In genomic region chr16:68190745-68191510, GRCh38 we compare ENCODE assay signal across 15 cellular contexts. TPM values are rescaled to one million over a fixed set of nuclear protein-coding genes. Genes with fewer than 3 reads are reported as not detected.
DNase-seq lines count a peak whose midpoint lies in the region; ATAC-seq and TF ChIP-seq lines count a peak whose summit lies in the region.
"Had no signal": no experiment of that assay in that cellular context is flagged by ENCODE, and none has a peak within 500 bp of the region (broad histone marks: within the 10 kb centered on the region; RNA-seq: fewer than 3 reads in every experiment).

No MANE protein-coding gene starts in this region.

- POLR2A ChIA-PET in CD8-positive, alpha-beta memory T cell (lab: Charles Lee), result no interaction called here
- POLR2A ChIA-PET in naive thymus-derived CD8-positive, alpha-beta T cell (lab: Charles Lee), result interaction anchor here (0.6 kb wide), 1 partner anchor 90 kb away, joined by 3 read pairs; no protein-coding TSS in a partner anchor

- CTCF ChIA-PET in CD8-positive, alpha-beta memory T cell (lab: Charles Lee), result no interaction called here

- ATAC-seq in naive thymus-derived CD8-positive, alpha-beta T cell, result no peak
- ATAC-seq in GM18858 (IDR thresholded peaks at IDR 0.05; ENCODE audit: unreplicated experiment), result no peak

- peak overlapping the region in 5 of 8 donors; percentile 8 to 60 (median 46) for H3K27ac Mint-ChIP-seq in CD8-positive, alpha-beta memory T cell
- no peak overlapping the region for H3K27ac Mint-ChIP-seq in endothelial cell (ENCODE audit: unreplicated experiment)
- peak overlapping the region in 8 of 10 donors; percentile 15 to 87 (median 44) for H3K27ac Mint-ChIP-seq in naive thymus-derived CD8-positive, alpha-beta T cell
- H3K27ac Mint-ChIP-seq in osteocyte (ENCODE audit: unreplicated experiment), result no peak overlapping the region

- H3K36me3 ChIP-seq in CD8-positive, alpha-beta memory T cell (ENCODE audit: insufficient read depth, low read length), result peaks cover 29% of the 10 kb centered on the region

- no peaks in the 10 kb centered on the region for H3K9me3 Mint-ChIP-seq in CD8-positive, alpha-beta memory T cell
- no peaks in the 10 kb centered on the region for H3K9me3 Mint-ChIP-seq in endothelial cell (ENCODE audit: unreplicated experiment)
- H3K9me3 Mint-ChIP-seq in naive thymus-derived CD8-positive, alpha-beta T cell, result no peaks in the 10 kb centered on the region
- H3K9me3 Mint-ChIP-seq in osteocyte (ENCODE audit: unreplicated experiment), result no peaks in the 10 kb centered on the region

- H3K9me3 ChIP-seq in CD8-positive, alpha-beta memory T cell (ENCODE audit: low read length), result no peaks in the 10 kb centered on the region
- H3K9me3 ChIP-seq: suprapubic skin had no signal

- no peak overlapping the region for H3K4me3 ChIP-seq in CD8-positive, alpha-beta memory T cell (ENCODE audit: low read length)
- H3K4me3 ChIP-seq: BLaER1 treated with 17β-estradiol and CSF1 and Interleukin-3, amounts not matched to agents 10 nM and 100 nM; suprapubic skin had no signal

- no peaks in the 10 kb centered on the region for H3K27me3 Mint-ChIP-seq in CD8-positive, alpha-beta memory T cell
- H3K27me3 Mint-ChIP-seq in endothelial cell (ENCODE audit: unreplicated experiment) (peaks cover 3% of the 10 kb centered on the region), osteocyte (ENCODE audit: unreplicated experiment) (no peaks in the 10 kb centered on the region)
- no peaks in the 10 kb centered on the region for H3K27me3 Mint-ChIP-seq in naive thymus-derived CD8-positive, alpha-beta T cell

- no peaks in the 10 kb centered on the region for H3K27me3 ChIP-seq in CD8-positive, alpha-beta memory T cell (ENCODE audit: insufficient read depth, low read length, poor library complexity, severe bottlenecking)
- H3K27me3 ChIP-seq: BLaER1 treated with 17β-estradiol and CSF1 and Interleukin-3, amounts not matched to agents 10 nM and 100 nM; suprapubic skin had no signal

- H3K36me3 Mint-ChIP-seq in CD8-positive, alpha-beta memory T cell, result peaks cover 7 to 75% (median 15%) of the 10 kb centered on the region in 3 donors
- peaks cover 30% of the 10 kb centered on the region for H3K36me3 Mint-ChIP-seq in endothelial cell (ENCODE audit: low read depth, unreplicated experiment)
- H3K36me3 Mint-ChIP-seq in naive thymus-derived CD8-positive, alpha-beta T cell, result peaks cover 0 to 74% (median 14%) of the 10 kb centered on the region in 3 donors
- peaks cover 29% of the 10 kb centered on the region for H3K36me3 Mint-ChIP-seq in osteocyte (ENCODE audit: unreplicated experiment)

- no peak overlapping the region for H3K4me3 Mint-ChIP-seq in CD8-positive, alpha-beta memory T cell
- peak overlapping the region; percentile 16 for H3K4me3 Mint-ChIP-seq in endothelial cell (ENCODE audit: unreplicated experiment)
- H3K4me3 Mint-ChIP-seq in naive thymus-derived CD8-positive, alpha-beta T cell, result peak overlapping the region in 1 of 10 donors; percentile 50
- H3K4me3 Mint-ChIP-seq in osteocyte (ENCODE audit: unreplicated experiment), result no peak overlapping the region

- peaks cover 9 to 22% (median 13%) of the 10 kb centered on the region in 3 donors for H3K4me1 Mint-ChIP-seq in CD8-positive, alpha-beta memory T cell
- no peaks in the 10 kb centered on the region for H3K4me1 Mint-ChIP-seq in endothelial cell (ENCODE audit: unreplicated experiment)
- peaks cover 2 to 18% (median 5%) of the 10 kb centered on the region in 4 donors for H3K4me1 Mint-ChIP-seq in naive thymus-derived CD8-positive, alpha-beta T cell
- no peaks in the 10 kb centered on the region for H3K4me1 Mint-ChIP-seq in osteocyte (ENCODE audit: unreplicated experiment)

- TF ChIP-seq CTCF in endothelial cell (IDR thresholded peaks at IDR 0.05; ENCODE audit: unreplicated experiment), result no peak
- TF ChIP-seq CTCF in osteocyte (IDR thresholded peaks at IDR 0.05), result no peak

- no peak overlapping the region for H3K27ac ChIP-seq in CD8-positive, alpha-beta memory T cell (ENCODE audit: low read depth, low read length)
- H3K27ac ChIP-seq: suprapubic skin had no signal

- no peak for DNase-seq in CD8-positive, alpha-beta memory T cell
- peak; percentile 18 for DNase-seq in NCI-H1694 treated with DMSO at 0.1 percent for 48 hours (lab: John Stamatoyannopoulos, UW)
- DNase-seq in endothelial cell (ENCODE audit: low spot score), result no peak
- no peak for DNase-seq in naive thymus-derived CD8-positive, alpha-beta T cell
- DNase-seq in NCI-H187 (lab: John Stamatoyannopoulos, UW), result no peak
- DNase-seq in central memory CD4-positive, alpha-beta T cell, result no peak
- no peak for DNase-seq in osteocyte (ENCODE audit: extremely low spot score, unreplicated experiment)
- DNase-seq: activated CD8-positive, alpha-beta memory T cell treated with anti-CD3 and anti-CD28 coated beads for 24 hours; activated gamma-delta T cell treated with Interleukin-2 at 50 U/mL for 16 hours; NK-92 treated with Interleukin-12 subunit alpha and Interleukin-12 subunit beta, amount 100 ng/mL, for 24 hours; stimulated activated CD4-positive, alpha-beta T cell treated with anti-CD3 and anti-CD28 coated beads, Interleukin-15, amount 100 ng/mL, for 24 hours had no signal

- H3K4me1 ChIP-seq in CD8-positive, alpha-beta memory T cell (ENCODE audit: insufficient read depth, low read length), result no peaks in the 10 kb centered on the region
- H3K4me1 ChIP-seq: suprapubic skin had no signal

RNA-seq across cellular contexts. Expression of gene ESRP2, which starts 45.0 kb away (rescaled TPM):
- under 1 TPM; 0.11 to 0.27 TPM for total RNA-seq in CD8-positive, alpha-beta memory T cell
- 0.32 TPM for polyA plus RNA-seq in CD8-positive, alpha-beta memory T cell
- 0.64 TPM for total RNA-seq in endothelial cell (ENCODE audit: unreplicated experiment)
- total RNA-seq in naive thymus-derived CD8-positive, alpha-beta T cell, result under 1 TPM; 0.22 to 0.36 TPM
- polyA plus RNA-seq in naive thymus-derived CD8-positive, alpha-beta T cell, result under 1 TPM in 1 of 3 donors, not detected in 2; 0.64 TPM
- 0.16 and 0.24 TPM in 2 replicates for total RNA-seq in osteocyte
- total RNA-seq: cardiac septum had no signal

RNA-seq across cellular contexts. Expression of gene PLA2G15, which starts 54.2 kb away (rescaled TPM):
- 1 to 10 TPM; 9.0 to 9.4 TPM for total RNA-seq in CD8-positive, alpha-beta memory T cell
- polyA plus RNA-seq in CD8-positive, alpha-beta memory T cell, result 11.0 TPM
- total RNA-seq in endothelial cell (ENCODE audit: unreplicated experiment) (14.9 TPM), osteocyte (25.9 and 27.9 TPM in 2 replicates)
- 1 to 10 TPM; 6.3 to 8.0 TPM for total RNA-seq in naive thymus-derived CD8-positive, alpha-beta T cell
- polyA plus RNA-seq in naive thymus-derived CD8-positive, alpha-beta T cell, result 1 to 10 TPM; 2.4 to 9.6 (median 4.6) TPM

Comparison
In these comparisons a context has a peak if more than half of its experiments do, and no peak if none do; other contexts are left out.
1. H3K27ac Mint-ChIP-seq: peak in CD8-positive, alpha-beta memory T cell (5 of 8) and naive thymus-derived CD8-positive, alpha-beta T cell (8 of 10); none in endothelial cell (single experiment) and osteocyte (single experiment).